ENCODE assay signal across 22 cellular contexts in genomic region chr11:50078946-50079345, GRCh38. TPM values are rescaled to one million over a fixed set of nuclear protein-coding genes. Genes with fewer than 3 reads are reported as not detected.
"Had no signal": no experiment of that assay in that cellular context is flagged by ENCODE, and none has a peak within 500 bp of the region (broad histone marks: within the 10 kb centered on the region; RNA-seq: fewer than 3 reads in every experiment).

No MANE protein-coding gene starts in this region.

RNA-seq across cellular contexts. Expression of gene OR4C45, which starts 46.3 kb away (rescaled TPM):
- total RNA-seq: activated CD4-positive, alpha-beta T cell treated with anti-CD3 and anti-CD28 coated beads for 36 hours; activated CD8-positive, alpha-beta memory T cell treated with anti-CD3 and anti-CD28 coated beads, Interleukin-2, amount 10 ng/mL, durations not matched to agents 7 days and 5 days; activated CD8-positive, alpha-beta T cell treated with anti-CD3 and anti-CD28 coated beads, Interleukin-2, amount 10 ng/mL, durations not matched to agents 7 days and 5 days; activated T-helper 2 cell treated with anti-CD3 and anti-CD28 coated beads, Interferon-gamma antibody, Interleukin-2, Interleukin-4, amounts not matched to agents 10 μg/mL and 5 μg/mL and 100 μg/mL, durations not matched to agents 14 hours and 24 hours and 36 hours; breast epithelium; dermis blood vessel endothelial cell; fibroblast of lung; glomerular endothelial cell; heart right ventricle; left lung; lower lobe of right lung; mesenteric fat pad; mucosa of descending colon; myocyte; natural killer cell treated with Interleukin-12 subunit alpha and Interleukin-12 subunit beta and Interleukin-15 and Interleukin-18, amount 100 ng/mL, for 72 hours; omental fat pad; skeletal muscle tissue; T-cell; T-helper 2 cell treated with Interferon-gamma antibody and Interleukin-4, amounts not matched to agents 100 ng/mL and 5 ng/mL, for 36 hours; testis; transverse colon; urinary bladder had no signal
